In the genomic region with DNA sequence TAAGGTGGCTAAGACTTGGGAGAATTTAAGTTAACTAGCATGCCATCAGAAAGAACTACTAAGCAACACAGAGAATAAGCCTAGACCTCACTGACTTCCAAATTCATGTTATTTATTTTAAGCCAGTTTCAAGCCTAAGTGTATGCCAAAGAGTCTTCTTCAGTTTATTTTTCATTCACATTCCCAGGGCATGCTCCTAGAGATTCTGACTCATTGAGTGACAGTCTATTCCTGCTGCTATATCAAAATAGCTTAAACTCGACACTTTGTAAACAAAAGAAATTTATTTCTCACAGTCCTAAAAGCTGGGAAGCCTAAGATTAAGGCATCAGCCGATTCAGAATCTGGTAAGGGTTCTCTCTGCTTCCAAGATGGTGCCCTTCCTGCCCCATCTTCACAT, we compare ENCODE assay signal across 32 cellular contexts.
"Had no signal": no experiment of that assay in that cellular context is flagged by ENCODE, and none has a peak within 500 bp of the region (broad histone marks: within the 10 kb centered on the region; RNA-seq: fewer than 3 reads in every experiment).

No MANE protein-coding gene starts in this region.

- ATAC-seq: activated CD4-positive, alpha-beta T cell treated with anti-CD3 and anti-CD28 coated beads for 36 hours; activated CD8-positive, alpha-beta memory T cell treated with anti-CD3 and anti-CD28 coated beads, Interleukin-2, amount 10 ng/mL, durations not matched to agents 7 days and 5 days; activated CD8-positive, alpha-beta T cell treated with anti-CD3 and anti-CD28 coated beads, Interleukin-2, amount 10 ng/mL, durations not matched to agents 7 days and 5 days; activated naive CD4-positive, alpha-beta T cell treated with anti-CD3 and anti-CD28 coated beads, Interleukin-2, amount 50 U/mL, for 72 hours; body of pancreas; foreskin keratinocyte; heart right ventricle; left lobe of liver; natural killer cell; psoas muscle; stimulated activated naive CD8-positive, alpha-beta T cell treated with anti-CD3 and anti-CD28 coated beads, Interleukin-15, Interleukin-2, amounts not matched to agents 100 U/mL and 50 U/mL, for 24 hours had no signal

- H3K27me3 ChIP-seq: body of pancreas, esophagus squamous epithelium, foreskin keratinocyte, heart right ventricle, neural progenitor cell, right atrium auricular region, spleen, testis, uterus had no signal

- H3K4me3 ChIP-seq: body of pancreas, esophagus squamous epithelium, heart right ventricle, lower lobe of right lung, neural progenitor cell, psoas muscle, right atrium auricular region, spleen, testis, uterus had no signal

- DNase-seq: activated CD4-positive, alpha-beta T cell treated with anti-CD3 and anti-CD28 coated beads for 36 hours; activated CD4-positive, CD25-positive, alpha-beta regulatory T cell; activated CD8-positive, alpha-beta memory T cell treated with anti-CD3 and anti-CD28 coated beads, Interleukin-2, amount 10 ng/mL, durations not matched to agents 7 days and 5 days; activated CD8-positive, alpha-beta T cell treated with anti-CD3 and anti-CD28 coated beads, Interleukin-2, amount 10 ng/mL, durations not matched to agents 7 days and 5 days; activated naive CD4-positive, alpha-beta T cell; activated T-cell treated with anti-CD3 and anti-CD28 coated beads, Interleukin-2, amount 50 U/mL, for 48 hours; anterior cingulate cortex; body of pancreas; caudate nucleus; endodermal cell; esophagus squamous epithelium; foreskin keratinocyte; heart right ventricle; kidney glomerular epithelial cell; lower lobe of right lung; mesendoderm; natural killer cell; occipital lobe; psoas muscle; spleen; stimulated activated CD4-positive, alpha-beta T cell treated with anti-CD3 and anti-CD28 coated beads, Interleukin-2, amount 100 ng/mL, for 48 hours; stimulated activated naive CD8-positive, alpha-beta T cell treated with anti-CD3 and anti-CD28 coated beads, Interleukin-15, Interleukin-2, amounts not matched to agents 100 U/mL and 50 U/mL, for 24 hours; T-helper 1 cell; testis; trophoblast cell; uterus had no signal

- H3K9me3 ChIP-seq: body of pancreas, esophagus squamous epithelium, lower lobe of right lung, psoas muscle, right atrium auricular region, testis, uterus had no signal

- H3K36me3 ChIP-seq: esophagus squamous epithelium, heart right ventricle, lower lobe of right lung, neural progenitor cell, right atrium auricular region, spleen, uterus had no signal

- H3K4me1 ChIP-seq: body of pancreas, esophagus squamous epithelium, foreskin keratinocyte, heart right ventricle, parathyroid adenoma, psoas muscle, right atrium auricular region, spleen, testis, uterus had no signal

- H3K27ac ChIP-seq: body of pancreas, epithelial cell of prostate, esophagus squamous epithelium, foreskin keratinocyte, heart right ventricle, neural progenitor cell, parathyroid adenoma, psoas muscle, right atrium auricular region, spleen, testis, uterus had no signal
